ENCODE assay signal across 10 cellular contexts in the genomic region with DNA sequence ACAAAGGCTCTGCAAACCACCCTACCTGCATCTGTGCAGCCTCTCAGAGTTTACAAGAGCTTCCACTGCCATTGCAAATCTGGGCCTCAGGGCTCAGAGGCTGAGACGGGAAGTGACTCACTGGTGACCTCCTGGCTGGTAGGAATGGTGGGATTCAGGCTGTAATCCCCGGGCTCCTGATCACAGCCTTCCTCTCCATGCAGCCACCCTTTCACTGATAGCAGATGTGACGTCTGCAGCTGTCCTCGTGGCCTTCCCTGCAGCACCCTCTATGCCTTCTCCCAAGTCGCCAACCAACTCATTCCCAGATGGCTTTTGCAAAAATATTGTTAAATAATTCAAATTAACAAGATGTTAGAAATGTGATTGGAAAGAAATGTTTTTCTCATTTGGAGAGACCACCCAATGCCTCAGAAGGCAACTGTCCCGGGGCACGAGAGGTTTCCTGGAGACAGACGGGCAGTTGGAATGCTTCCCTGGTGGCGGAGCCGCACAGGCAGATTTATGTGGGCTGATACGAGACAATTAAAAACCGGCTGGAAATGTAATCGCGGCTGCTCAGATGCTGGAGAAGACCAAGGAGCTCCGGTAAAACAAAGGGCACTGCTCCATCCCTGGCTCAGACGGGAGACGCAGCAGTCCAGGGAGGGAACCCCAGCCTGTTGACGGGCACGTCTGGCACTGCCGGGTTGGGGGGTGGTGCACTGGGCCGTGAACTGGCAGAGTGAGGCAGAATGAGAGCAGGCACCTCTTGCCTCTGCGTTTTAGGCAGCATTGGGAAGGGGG. TPM values are rescaled to one million over a fixed set of nuclear protein-coding genes. Genes with fewer than 3 reads are reported as not detected.
DNase-seq lines count a peak whose midpoint lies in the region; ATAC-seq and TF ChIP-seq lines count a peak whose summit lies in the region.
"Had no signal": no experiment of that assay in that cellular context is flagged by ENCODE, and none has a peak within 500 bp of the region (broad histone marks: within the 10 kb centered on the region; RNA-seq: fewer than 3 reads in every experiment).

No MANE protein-coding gene starts in this region.

- H3K4me1 Mint-ChIP-seq in activated CD8-positive, alpha-beta memory T cell treated with anti-CD3 and anti-CD28 coated beads, Interleukin-2, amount 10 ng/mL, durations not matched to agents 7 days and 5 days, result no peaks in the 10 kb centered on the region

- no peaks in the 10 kb centered on the region for H3K36me3 ChIP-seq in testis (ENCODE audit: low read depth, missing control alignments)

- TF ChIP-seq POLR2A in testis (IDR thresholded peaks at IDR 0.05), result no peak

- 58 to 59% methylated on average over 21 to 22 of the region's 22 CpGs for WGBS in testis, 2 donors

- H3K4me3 ChIP-seq in HFF-Myc (replicated peaks; ENCODE audit: low read depth, low read length), result peak overlapping the region; percentile 1; the same call in 1 of the 2 replicates
- no peak overlapping the region for H3K4me3 ChIP-seq in testis

- CTCF ChIA-PET in activated CD8-positive, alpha-beta memory T cell treated with anti-CD3 and anti-CD28 coated beads, Interleukin-2, amount 10 ng/mL, durations not matched to agents 7 days and 5 days (lab: Charles Lee), result no interaction called here

- H3K4me1 ChIP-seq in testis, result no peaks in the 10 kb centered on the region

- DNase-seq in HFF-Myc (ENCODE audit: extremely low read depth, low read depth), result peak; percentile 87
- DNase-seq in amniotic epithelial cell (ENCODE audit: low read depth), result peak; percentile 74
- DNase-seq in left cardiac atrium, result peak; percentile 67
- no peak for DNase-seq in sciatic nerve (ENCODE audit: low spot score)
- no peak for DNase-seq in testis
- DNase-seq in activated CD8-positive, alpha-beta memory T cell treated with anti-CD3 and anti-CD28 coated beads, Interleukin-2, amount 10 ng/mL, durations not matched to agents 7 days and 5 days, result no peak
- DNase-seq: activated CD8-positive, alpha-beta memory T cell treated with anti-CD3 and anti-CD28 coated beads for 24 hours; stimulated activated CD4-positive, alpha-beta T cell treated with anti-CD3 and anti-CD28 coated beads, Interleukin-1b, Interleukin-23, amount 100 ng/mL, for 48 hours had no signal

- no peaks in the 10 kb centered on the region for H3K9me3 Mint-ChIP-seq in activated CD8-positive, alpha-beta memory T cell treated with anti-CD3 and anti-CD28 coated beads, Interleukin-2, amount 10 ng/mL, durations not matched to agents 7 days and 5 days (ENCODE audit: low read depth)

- TF ChIP-seq CTCF in HFF-Myc (IDR thresholded peaks at IDR 0.05; ENCODE audit: low read depth, low read length, missing control alignments) (no peak), testis (IDR thresholded peaks at IDR 0.05) (no peak)

- no peak overlapping the region for H3K27ac Mint-ChIP-seq in activated CD8-positive, alpha-beta memory T cell treated with anti-CD3 and anti-CD28 coated beads, Interleukin-2, amount 10 ng/mL, durations not matched to agents 7 days and 5 days

- no peak overlapping the region for H3K4me3 Mint-ChIP-seq in activated CD8-positive, alpha-beta memory T cell treated with anti-CD3 and anti-CD28 coated beads, Interleukin-2, amount 10 ng/mL, durations not matched to agents 7 days and 5 days

- no peak overlapping the region for H3K27ac ChIP-seq in testis

- H3K36me3 Mint-ChIP-seq in activated CD8-positive, alpha-beta memory T cell treated with anti-CD3 and anti-CD28 coated beads, Interleukin-2, amount 10 ng/mL, durations not matched to agents 7 days and 5 days, result no peaks in the 10 kb centered on the region

- intact Hi-C loops in left cardiac atrium (cut with DNase I) (no loop called here), sciatic nerve (cut with DNase I) (no loop called here), testis (cut with DNase I; ENCODE audit: low total_unique reads) (no loop called here)

- ATAC-seq in left cardiac atrium, result peak; percentile 48 to 73
- peak; percentile 20 for ATAC-seq in sciatic nerve
- ATAC-seq in GM21576 (IDR thresholded peaks at IDR 0.05; ENCODE audit: unreplicated experiment), result no peak
- ATAC-seq in GM21447 (IDR thresholded peaks at IDR 0.05; ENCODE audit: unreplicated experiment), result no peak
- no peak for ATAC-seq in activated CD8-positive, alpha-beta memory T cell treated with anti-CD3 and anti-CD28 coated beads, Interleukin-2, amount 10 ng/mL, durations not matched to agents 7 days and 5 days

- H3K27me3 ChIP-seq in testis, result no peaks in the 10 kb centered on the region

- H3K27me3 Mint-ChIP-seq in activated CD8-positive, alpha-beta memory T cell treated with anti-CD3 and anti-CD28 coated beads, Interleukin-2, amount 10 ng/mL, durations not matched to agents 7 days and 5 days, result no peaks in the 10 kb centered on the region

- no peaks in the 10 kb centered on the region for H3K9me3 ChIP-seq in testis

RNA-seq across cellular contexts. Expression of a gene that starts 34.4 kb away (rescaled TPM):
- total RNA-seq in left cardiac atrium (10 to 100 TPM; 30.2 to 30.3 TPM), sciatic nerve (24.2 TPM), testis (10 to 100 TPM; 19.1 to 27.4 TPM)
- polyA plus RNA-seq in testis (ENCODE audit: insufficient read depth, low read depth, low replicate concordance), result 18.4 TPM
- 10 to 100 TPM; 28.3 to 30.0 TPM for total RNA-seq in activated CD8-positive, alpha-beta memory T cell treated with anti-CD3 and anti-CD28 coated beads, Interleukin-2, amount 10 ng/mL, durations not matched to agents 7 days and 5 days

Comparison
In these comparisons a context has a peak if more than half of its experiments do, and no peak if none do; other contexts are left out.
1. DNase-seq: peak in HFF-Myc (single experiment), amniotic epithelial cell (single experiment) and left cardiac atrium (single experiment); none in sciatic nerve (single experiment), testis (single experiment) and activated CD8-positive, alpha-beta memory T cell treated with anti-CD3 and anti-CD28 coated beads, Interleukin-2, amount 10 ng/mL, durations not matched to agents 7 days and 5 days (single experiment).
2. ATAC-seq: peak in left cardiac atrium (2 of 2) and sciatic nerve (single experiment); none in GM21576 (single experiment), GM21447 (single experiment) and activated CD8-positive, alpha-beta memory T cell treated with anti-CD3 and anti-CD28 coated beads, Interleukin-2, amount 10 ng/mL, durations not matched to agents 7 days and 5 days (single experiment).